In the genomic region with DNA sequence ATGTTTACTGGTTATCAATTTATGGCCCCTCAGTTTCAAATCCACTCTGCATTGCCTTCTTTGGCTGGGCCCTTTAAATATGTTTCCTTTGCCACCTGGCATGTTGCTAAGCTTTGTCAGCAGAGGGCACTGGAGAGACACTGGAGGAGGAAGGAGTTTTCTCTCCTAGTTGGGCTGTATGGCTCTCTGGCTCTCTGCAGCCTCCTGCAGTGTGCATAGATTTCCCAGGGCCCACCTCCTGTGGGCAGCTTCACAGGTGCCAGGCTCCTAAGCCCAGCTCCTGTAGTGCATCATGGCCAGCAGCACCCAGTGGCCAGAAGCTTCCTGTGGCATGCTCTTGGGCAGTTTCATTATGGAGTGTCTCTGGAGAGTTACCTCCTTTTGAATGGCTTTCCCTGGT, we compare ENCODE assay signal across 9 cellular contexts. TPM values are rescaled to one million over a fixed set of nuclear protein-coding genes. Genes with fewer than 3 reads are reported as not detected.
DNase-seq lines count a peak whose midpoint lies in the region; ATAC-seq and TF ChIP-seq lines count a peak whose summit lies in the region.
"Had no signal": no experiment of that assay in that cellular context is flagged by ENCODE, and none has a peak within 500 bp of the region (broad histone marks: within the 10 kb centered on the region; RNA-seq: fewer than 3 reads in every experiment).

No MANE protein-coding gene starts in this region.

- H3K4me2 ChIP-seq in mesenchymal stem cell (ENCODE audit: low read length, poor library complexity, severe bottlenecking), result no peak overlapping the region

- no peak overlapping the region for H2BK5ac ChIP-seq in mesenchymal stem cell (ENCODE audit: low read depth, low read length, poor library complexity, severe bottlenecking)

- H3K79me1 ChIP-seq in mesenchymal stem cell (replicated peaks; ENCODE audit: low read length, poor library complexity, severe bottlenecking), result no peaks in the 10 kb centered on the region

- no peak overlapping the region for H3K9ac ChIP-seq in SK-N-MC (ENCODE audit: insufficient read length)
- H3K9ac ChIP-seq in mesenchymal stem cell (ENCODE audit: low read length), result no peak overlapping the region

- H3K9me3 ChIP-seq in SK-N-MC (ENCODE audit: low read depth, low read length), result no peaks in the 10 kb centered on the region
- H3K9me3 ChIP-seq in mesenchymal stem cell (ENCODE audit: control insufficient read depth, low read length), result no peaks in the 10 kb centered on the region

- H3K27me3 ChIP-seq in mesenchymal stem cell (ENCODE audit: control insufficient read depth in 1 of 2, insufficient read depth in 1 of 2, low read length in 2 of 2), result peaks cover 0 to 9% of the 10 kb centered on the region in 2 experiments

- DNase-seq in AG09309 (ENCODE audit: low read depth), result no peak
- DNase-seq in GM13976 (ENCODE audit: low spot score), result peak; percentile 51
- DNase-seq in NCI-H1417 treated with DMSO at 0.1 percent for 48 hours (lab: John Stamatoyannopoulos, UW), result peak; percentile 12
- peak; percentile 30 for DNase-seq in SK-N-MC (ENCODE audit: low read depth, low spot score)
- peak; percentile 83 for DNase-seq in choroid plexus epithelial cell (ENCODE audit: low read depth)
- peak; percentile 67 for DNase-seq in mesenchymal stem cell
- no peak for DNase-seq in OCI-M2 (lab: John Stamatoyannopoulos, UW; ENCODE audit: unreplicated experiment)

- TF ChIP-seq CTCF in AG09309 (IDR thresholded peaks at IDR 0.05; ENCODE audit: control insufficient read depth, insufficient read depth, low read depth, low read length, missing control alignments) (peak; percentile 87), GM13976 (IDR thresholded peaks at IDR 0.05; ENCODE audit: borderline replicate concordance, control extremely low read depth, extremely low read depth, insufficient read depth, missing control alignments) (peak; percentile 77), choroid plexus epithelial cell (conservative IDR thresholded peaks at IDR 0.05; ENCODE audit: low read depth, low read length) (peak; percentile 92)

- H3K27ac ChIP-seq in SK-N-MC (no peak overlapping the region), mesenchymal stem cell (ENCODE audit: low read length, poor library complexity, severe bottlenecking) (no peak overlapping the region)

- H4K91ac ChIP-seq in mesenchymal stem cell (ENCODE audit: low read length), result no peak overlapping the region

- H2BK120ac ChIP-seq in mesenchymal stem cell (ENCODE audit: low read depth, low read length), result no peak overlapping the region

- H3K36me3 ChIP-seq in SK-N-MC (ENCODE audit: insufficient read depth, low read length) (no peaks in the 10 kb centered on the region), mesenchymal stem cell (ENCODE audit: control insufficient read depth in 1 of 2, insufficient read depth in 2 of 2, low read depth in 1 of 2, low read length in 2 of 2) (no peaks in the 10 kb centered on the region)

- no peak overlapping the region for H3K23ac ChIP-seq in mesenchymal stem cell (ENCODE audit: low read length in 2 of 2)

- no peak overlapping the region for H2AFZ ChIP-seq in mesenchymal stem cell (ENCODE audit: low read depth, low read length)

- H3K4me1 ChIP-seq in mesenchymal stem cell (ENCODE audit: control insufficient read depth, insufficient read depth, low read depth, low read length), result peaks cover 3% of the 10 kb centered on the region

- H2AK5ac ChIP-seq in mesenchymal stem cell (ENCODE audit: low read length, severe bottlenecking), result no peak overlapping the region

- H3K18ac ChIP-seq in mesenchymal stem cell (ENCODE audit: low read depth in 1 of 2, low read length in 2 of 2), result no peak overlapping the region

- no peak overlapping the region for H2BK12ac ChIP-seq in mesenchymal stem cell (ENCODE audit: low read length in 2 of 2)

- H3K4me3 ChIP-seq in AG09309 (ENCODE audit: control insufficient read depth, low read depth, low read length) (no peak overlapping the region), SK-N-MC (no peak overlapping the region), choroid plexus epithelial cell (ENCODE audit: low read depth, low read length) (no peak overlapping the region), mesenchymal stem cell (ENCODE audit: insufficient read depth in 1 of 2, low read depth in 1 of 2, low read length in 2 of 2) (no peak overlapping the region)

- no peak overlapping the region for H2BK15ac ChIP-seq in mesenchymal stem cell (ENCODE audit: low read depth, poor library complexity, severe bottlenecking)

- in situ Hi-C loops in GM13976 (cut with MboI; ENCODE audit: low sequenced_read_pairs, unreplicated experiment), result loop anchor here (25.0 kb wide), 1 partner anchor 711 kb away; no protein-coding TSS in a partner anchor

- no peak overlapping the region for H4K8ac ChIP-seq in mesenchymal stem cell (ENCODE audit: low read length)

- H3K4ac ChIP-seq in mesenchymal stem cell (ENCODE audit: low read depth in 1 of 2, low read length in 2 of 2), result no peak overlapping the region

- peak; percentile 50 for ATAC-seq in HG02678 (IDR thresholded peaks at IDR 0.05; ENCODE audit: unreplicated experiment)

- no peak overlapping the region for H3K14ac ChIP-seq in mesenchymal stem cell (ENCODE audit: low read length in 2 of 2)

RNA-seq across cellular contexts. Expression of a gene that starts 23.3 kb away (rescaled TPM):
- polyA plus RNA-seq in mesenchymal stem cell (2013, experiment 1 of 2), result 0.39 TPM
- polyA plus RNA-seq in mesenchymal stem cell (2013, experiment 2 of 2), result 0.32 TPM
- polyA plus RNA-seq: immature natural killer cell had no signal

Comparison
In these comparisons a context has a peak if more than half of its experiments do, and no peak if none do; other contexts are left out.
1. DNase-seq: peak in GM13976 (single experiment), NCI-H1417 treated with DMSO at 0.1 percent for 48 hours (single experiment), SK-N-MC (single experiment), choroid plexus epithelial cell (single experiment) and mesenchymal stem cell (single experiment); none in AG09309 (single experiment) and OCI-M2 (single experiment).
2. Peak in every context shown above with its lines, with median percentiles within 50 percentile points of each other: CTCF ChIP-seq.